8 cellular contexts compared by ENCODE assay signal in the genomic region with DNA sequence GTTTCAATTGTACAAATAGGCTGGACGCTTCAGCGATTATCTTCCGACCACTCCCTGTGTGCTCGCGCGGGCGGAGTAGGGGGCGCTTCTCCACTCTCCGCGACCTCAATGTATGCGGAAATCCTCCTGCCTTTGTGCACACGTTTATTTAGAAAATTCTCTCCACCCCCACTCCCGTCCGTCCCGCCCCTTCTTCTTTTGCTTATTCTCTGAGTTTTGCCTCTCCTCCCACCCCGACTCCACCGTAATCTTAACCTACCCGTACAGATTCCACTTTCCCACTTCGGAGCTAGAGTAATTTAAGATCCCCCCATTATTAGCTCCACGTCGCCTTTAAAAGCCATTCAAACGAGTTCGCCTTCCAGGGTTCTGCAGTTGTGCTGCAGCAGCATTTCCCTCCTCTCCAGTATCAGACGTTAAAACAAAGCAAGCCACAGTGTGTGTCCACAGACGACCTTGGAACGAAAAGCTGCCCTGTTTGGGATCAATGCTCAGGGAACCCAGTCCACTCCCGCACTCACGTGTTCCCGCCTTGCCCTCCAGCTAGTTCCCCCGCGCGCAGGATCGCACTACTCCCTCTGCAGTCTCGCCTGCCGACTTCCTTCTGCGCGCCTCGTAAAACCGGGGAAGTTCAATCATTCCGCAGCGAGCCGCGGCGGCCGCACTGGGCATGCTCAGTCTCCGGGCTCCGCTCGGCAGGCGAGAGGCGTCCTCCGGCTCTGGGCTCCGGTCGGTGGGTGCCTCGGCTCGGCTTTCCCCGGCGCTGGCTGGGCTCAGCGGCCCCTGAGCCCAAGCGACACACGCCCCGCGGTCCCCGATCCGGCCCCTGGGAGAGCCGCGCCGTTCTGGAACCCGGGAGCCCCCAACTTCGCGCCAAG. TPM values are rescaled to one million over a fixed set of nuclear protein-coding genes. Genes with fewer than 3 reads are reported as not detected.
DNase-seq lines count a peak whose midpoint lies in the region; ATAC-seq and TF ChIP-seq lines count a peak whose summit lies in the region.

A gene with protein sequence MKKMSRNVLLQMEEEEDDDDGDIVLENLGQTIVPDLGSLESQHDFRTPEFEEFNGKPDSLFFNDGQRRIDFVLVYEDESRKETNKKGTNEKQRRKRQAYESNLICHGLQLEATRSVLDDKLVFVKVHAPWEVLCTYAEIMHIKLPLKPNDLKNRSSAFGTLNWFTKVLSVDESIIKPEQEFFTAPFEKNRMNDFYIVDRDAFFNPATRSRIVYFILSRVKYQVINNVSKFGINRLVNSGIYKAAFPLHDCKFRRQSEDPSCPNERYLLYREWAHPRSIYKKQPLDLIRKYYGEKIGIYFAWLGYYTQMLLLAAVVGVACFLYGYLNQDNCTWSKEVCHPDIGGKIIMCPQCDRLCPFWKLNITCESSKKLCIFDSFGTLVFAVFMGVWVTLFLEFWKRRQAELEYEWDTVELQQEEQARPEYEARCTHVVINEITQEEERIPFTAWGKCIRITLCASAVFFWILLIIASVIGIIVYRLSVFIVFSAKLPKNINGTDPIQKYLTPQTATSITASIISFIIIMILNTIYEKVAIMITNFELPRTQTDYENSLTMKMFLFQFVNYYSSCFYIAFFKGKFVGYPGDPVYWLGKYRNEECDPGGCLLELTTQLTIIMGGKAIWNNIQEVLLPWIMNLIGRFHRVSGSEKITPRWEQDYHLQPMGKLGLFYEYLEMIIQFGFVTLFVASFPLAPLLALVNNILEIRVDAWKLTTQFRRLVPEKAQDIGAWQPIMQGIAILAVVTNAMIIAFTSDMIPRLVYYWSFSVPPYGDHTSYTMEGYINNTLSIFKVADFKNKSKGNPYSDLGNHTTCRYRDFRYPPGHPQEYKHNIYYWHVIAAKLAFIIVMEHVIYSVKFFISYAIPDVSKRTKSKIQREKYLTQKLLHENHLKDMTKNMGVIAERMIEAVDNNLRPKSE (plus strand): TSS at position 677 of the 878 bp plus-strand sequence. CDS start 227 bp downstream, outside the sequence.

- DNase-seq in DMS153 treated with DMSO at 0.1 percent for 48 hours (lab: John Stamatoyannopoulos, UW; ENCODE audit: unreplicated experiment), result peak; percentile 84
- DNase-seq in HuH-7.5 (ENCODE audit: low spot score), result peak; percentile 57
- DNase-seq in OCI-M2 (lab: John Stamatoyannopoulos, UW; ENCODE audit: unreplicated experiment), result peak; percentile 60
- peak; percentile 81 for DNase-seq in activated T-cell treated with anti-CD3 and anti-CD28 coated beads for 24 hours (ENCODE audit: low read depth)
- peak; percentile 91 for DNase-seq in epithelial cell of esophagus (ENCODE audit: low read depth)
- DNase-seq in mucosa of gallbladder (ENCODE audit: low spot score), result peak; percentile 90
- peak; percentile 88 for DNase-seq in stimulated activated CD8-positive, alpha-beta memory T cell treated with anti-CD3 and anti-CD28 coated beads, Interleukin-4, amount 100 ng/mL, for 48 hours

- peak; percentile 75 for ATAC-seq in GM21528 (IDR thresholded peaks at IDR 0.05; ENCODE audit: low FRiP score, unreplicated experiment)

- peak; percentile 28 for TF ChIP-seq CTCF in epithelial cell of esophagus (IDR thresholded peaks at IDR 0.05; ENCODE audit: insufficient read depth, low read depth, low read length, missing control alignments)

- H3K4me3 ChIP-seq in epithelial cell of esophagus (ENCODE audit: low read length), result peak within 1 kb of the TSS; percentile 76

RNA-seq across cellular contexts. Expression of the gene that starts here (rescaled TPM):
- 91.4 TPM for total RNA-seq in mucosa of gallbladder

Comparison
In these comparisons a context has a peak if more than half of its experiments do, and no peak if none do; other contexts are left out.
1. Peak in every context shown above with its lines: DNase-seq, ATAC-seq and H3K4me3 ChIP-seq.